9 cellular contexts compared by ENCODE assay signal in genomic region chr11:116605543-116605942, GRCh38.
DNase-seq lines count a peak whose midpoint lies in the region; ATAC-seq, FAIRE-seq and TF ChIP-seq lines count a peak whose summit lies in the region.
"Had no signal": no experiment of that assay in that cellular context is flagged by ENCODE, and none has a peak within 500 bp of the region (broad histone marks: within the 10 kb centered on the region; RNA-seq: fewer than 3 reads in every experiment).

No MANE protein-coding gene starts in this region.

- FAIRE-seq in GM19239 (lab: Jason Lieb, UNC) = no peak

- no peak overlapping the region for H3K9ac ChIP-seq in SK-N-SH

- H3K4me3 ChIP-seq in SK-N-SH (ENCODE audit: low read depth in 2 of 2, low read length in 1 of 2) (no peak overlapping the region), testis (no peak overlapping the region)
- H3K4me3 ChIP-seq: thoracic aorta had no signal

- TF ChIP-seq CTCF in SK-N-SH (IDR thresholded peaks at IDR 0.05) (peak; percentile 49), testis (IDR thresholded peaks at IDR 0.05) (no peak)

- CTCF ChIA-PET in SK-N-SH (lab: Yijun Ruan, JAX) = interaction anchor here (1.0 to 2.0 kb wide), 9 partner anchors 10 to 133 kb away, joined by 3 to 8 read pairs (median 3); no protein-coding TSS in a partner anchor

- intact Hi-C loops in testis (cut with DNase I; ENCODE audit: low total_unique reads) = no loop called here
- intact Hi-C loops in posterior vena cava (cut with DNase I) = no loop called here

- no peak overlapping the region for H2AFZ ChIP-seq in SK-N-SH (ENCODE audit: low read depth)

- no peaks in the 10 kb centered on the region for H3F3A ChIP-seq in SK-N-SH (replicated peaks; ENCODE audit: insufficient read depth)

- ATAC-seq in HG03045 (IDR thresholded peaks at IDR 0.05; ENCODE audit: unreplicated experiment) = no peak

- H3K9me2 ChIP-seq in SK-N-SH = no peaks in the 10 kb centered on the region

- H3K27ac ChIP-seq in SK-N-SH (ENCODE audit: low read depth in 2 of 2, low read length in 1 of 2) (peak overlapping the region in 1 of 2 experiments; percentile 39; a peak in 2 of 4 replicates), testis (no peak overlapping the region)
- H3K27ac ChIP-seq: thoracic aorta had no signal

- peak; percentile 52 for TF ChIP-seq RAD21 in SK-N-SH (IDR thresholded peaks at IDR 0.05; ENCODE audit: low read length)

- H3K4me1 ChIP-seq in SK-N-SH (ENCODE audit: control insufficient read depth in 1 of 2, insufficient read depth in 2 of 2, low read depth in 1 of 2, low read length in 1 of 2) = peaks cover 8 to 30% of the 10 kb centered on the region in 2 experiments; a peak in 2 of 4 replicates
- no peaks in the 10 kb centered on the region for H3K4me1 ChIP-seq in testis

- no peak overlapping the region for H3K4me2 ChIP-seq in SK-N-SH

- DNase-seq in AML-193 (lab: John Stamatoyannopoulos, UW) = peak; percentile 28 to 47
- peak; percentile 38 for DNase-seq in GM19239 (ENCODE audit: insufficient read length, low spot score)
- DNase-seq in SK-N-SH = no peak
- DNase-seq in glomerular visceral epithelial cell (ENCODE audit: extremely low spot score) = peak; percentile 22
- peak; percentile 44 for DNase-seq in testis
- DNase-seq in NCI-H187 (lab: John Stamatoyannopoulos, UW) = no peak
- DNase-seq in posterior vena cava (ENCODE audit: low spot score) = no peak

- no peak for TF ChIP-seq POLR2A in testis (IDR thresholded peaks at IDR 0.05)

- POLR2A ChIA-PET in SK-N-SH (lab: Yijun Ruan, JAX) = interaction anchor here (0.6 kb wide), 1 partner anchor 99 kb away, joined by 3 read pairs; no protein-coding TSS in a partner anchor

- H4K20me1 ChIP-seq in SK-N-SH (ENCODE audit: insufficient read depth) = no peaks in the 10 kb centered on the region

- WGBS in SK-N-SH (ENCODE audit: low lambda C conversion rate) = 33% methylated on average over 4 of the region's 4 CpGs
- 29 to 34% methylated on average over 4 of the region's 4 CpGs for WGBS in testis, 2 donors

- no peaks in the 10 kb centered on the region for H3K36me3 ChIP-seq in SK-N-SH (replicated peaks in 1 of 2; ENCODE audit: control insufficient read depth in 1 of 2, insufficient read depth in 2 of 2, low read length in 1 of 2)
- no peaks in the 10 kb centered on the region for H3K36me3 ChIP-seq in testis (ENCODE audit: low read depth, missing control alignments)
- H3K36me3 ChIP-seq: thoracic aorta had no signal

- no peak for TF ChIP-seq EP300 in SK-N-SH (IDR thresholded peaks at IDR 0.05; ENCODE audit: borderline replicate concordance in 1 of 2, low read depth in 1 of 2, low read length in 1 of 2)

- H3K27me3 ChIP-seq in SK-N-SH (ENCODE audit: insufficient read depth) (no peaks in the 10 kb centered on the region), testis (no peaks in the 10 kb centered on the region)

- no peaks in the 10 kb centered on the region for H3K79me2 ChIP-seq in SK-N-SH (ENCODE audit: insufficient read depth)

- no peaks in the 10 kb centered on the region for H3K9me3 ChIP-seq in SK-N-SH
- H3K9me3 ChIP-seq in testis = no peaks in the 10 kb centered on the region
- H3K9me3 ChIP-seq: thoracic aorta had no signal

TF ChIP-seq in SK-N-SH, 30 proteins besides CTCF, POLR2A, EP300 and RAD21:
- TF ChIP-seq TAF1 (IDR thresholded peaks at IDR 0.05; ENCODE audit: borderline replicate concordance, low read depth, low read length) (no peak), REST (IDR thresholded peaks at IDR 0.05; ENCODE audit: low read depth, low read length) (peak; percentile 98), CHD2 (IDR thresholded peaks at IDR 0.05; ENCODE audit: low read length, partially characterized antibody) (no peak)

Comparison
In these comparisons a context has a peak if more than half of its experiments do, and no peak if none do; other contexts are left out.
1. DNase-seq: peak in AML-193 (2 of 2), GM19239 (single experiment), glomerular visceral epithelial cell (single experiment) and testis (single experiment); none in SK-N-SH (single experiment), NCI-H187 (0 of 2) and posterior vena cava (single experiment).